In the genomic region with DNA sequence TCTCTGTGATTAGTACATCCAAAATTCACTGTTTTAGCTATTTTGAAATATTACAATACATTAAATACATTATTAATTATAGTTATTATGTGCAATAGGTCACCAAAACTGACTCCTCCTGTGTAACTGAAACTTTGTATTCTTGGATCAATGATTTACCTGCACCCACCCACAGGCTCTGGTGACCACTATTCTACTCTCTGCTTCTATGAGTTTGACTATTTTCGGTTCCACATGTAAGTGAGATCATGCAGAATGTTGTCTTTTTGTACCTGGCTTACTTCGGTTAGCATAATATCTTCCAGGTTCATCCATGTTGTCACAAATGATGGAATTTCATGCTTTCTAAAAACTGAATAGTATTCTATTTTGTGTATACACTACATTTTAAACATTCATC, we compare ENCODE assay signal across 1 cellular context.
TF ChIP-seq lines count a peak whose summit lies in the region.

No MANE protein-coding gene starts in this region.

TF ChIP-seq in GM23338, 12 proteins besides CTCF, POLR2A, EP300 and RAD21 (continued from another document):
- no peak for TF ChIP-seq ZNF114 (CRISPR knock-in tag; IDR thresholded peaks at IDR 0.05)
- no peak for TF ChIP-seq ETS1 (IDR thresholded peaks at IDR 0.05)
- TF ChIP-seq EZH2phosphoT487 (IDR thresholded peaks at IDR 0.05; ENCODE audit: unreplicated experiment), result no peak
